20 cellular contexts compared by ENCODE assay signal in the genomic region with DNA sequence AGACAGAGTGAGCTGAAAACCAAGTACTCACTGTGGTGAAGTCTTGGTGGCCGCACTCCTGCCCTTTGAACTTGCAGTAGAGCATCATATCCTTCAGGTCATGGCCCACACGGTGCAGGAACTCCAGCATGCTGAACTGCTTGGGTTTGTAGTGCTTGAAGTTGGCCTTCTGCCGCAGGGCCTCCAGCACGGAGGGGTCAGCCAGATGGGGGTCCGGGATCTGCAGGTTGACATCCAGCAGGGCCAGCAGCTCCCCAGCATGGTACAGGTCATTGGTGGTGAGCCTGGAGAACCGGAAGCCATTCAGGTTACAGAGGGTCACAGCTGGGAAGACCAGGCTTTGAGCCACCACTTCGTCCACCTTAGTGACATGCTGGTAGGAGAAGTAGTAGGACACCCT.
A peak's percentile ranks its signal among the peaks of the same experiment; 100 is the strongest.
DNase-seq lines count a peak whose midpoint lies in the region; FAIRE-seq and TF ChIP-seq lines count a peak whose summit lies in the region.
"Had no signal": no experiment of that assay in that cellular context is flagged by ENCODE, and none has a peak within 500 bp of the region (broad histone marks: within the 10 kb centered on the region; RNA-seq: fewer than 3 reads in every experiment).

No MANE protein-coding gene starts in this region.

- DNase-seq in H9 (no peak), caudate nucleus (lab: John Stamatoyannopoulos, UW) (no peak), osteoblast (ENCODE audit: insufficient read length, low spot score, missing footprints) (peak; percentile 17), frontal cortex (ENCODE audit: low spot score in 2 of 2) (no peak), NCI-H446 (lab: John Stamatoyannopoulos, UW) (no peak)
- DNase-seq in NK-92 treated with Interleukin-12 subunit alpha and Interleukin-12 subunit beta, amount 100 ng/mL, for 24 hours (lab: John Stamatoyannopoulos, UW), result no peak
- no peak for DNase-seq in stimulated activated CD4-positive, alpha-beta T cell treated with anti-CD3 and anti-CD28 coated beads, Interleukin-12 subunit alpha, Interleukin-12 subunit beta, amount 100 ng/mL, for 4 hours
- DNase-seq: Caco-2; CD4-positive, alpha-beta T cell; GF-D8; IMR-90; NCI-H1417 treated with DMSO at 0.1 percent for 48 hours; NCI-H187 treated with DMSO at 0.1 percent for 48 hours; NCI-H524 treated with DMSO at 0.1 percent for 48 hours; PC-3; SIG-M5 had no signal

- no peak overlapping the region for H3K56ac ChIP-seq in H9 (ENCODE audit: insufficient read length, low read depth, low read length)

- H3K36me3 ChIP-seq in osteoblast (ENCODE audit: insufficient read depth, low read length), result no peaks in the 10 kb centered on the region

- FAIRE-seq in frontal cortex (lab: Jason Lieb, UNC), result no peak
- FAIRE-seq: GM12891, GM18507 had no signal

- H3T11ph ChIP-seq in H9 (ENCODE audit: low read length), result no peak overlapping the region

- H3K14ac ChIP-seq in H9 (ENCODE audit: insufficient read depth, low read length), result no peak overlapping the region; the same call in 1 of the 2 replicates

- no peak overlapping the region for H3K9ac ChIP-seq in H9 (ENCODE audit: extremely low read depth, insufficient read length, low read length)

- H3K27ac Mint-ChIP-seq in H9, result peak overlapping the region in 2 of 3 experiments; percentile 34 to 97; a peak in 4 of 7 replicates
- H3K27ac Mint-ChIP-seq: CD4-positive, alpha-beta T cell had no signal

- no peak overlapping the region for H3K4ac ChIP-seq in H9 (ENCODE audit: low read depth, low read length)

- H3K27me3 Mint-ChIP-seq in H9 (ENCODE audit: low read depth), result peaks cover 21% of the 10 kb centered on the region

- peaks cover 32% of the 10 kb centered on the region for H3K4me1 ChIP-seq in H9 (ENCODE audit: insufficient read depth, low read length)
- H3K4me1 ChIP-seq in osteoblast (ENCODE audit: insufficient read depth, low read length), result no peaks in the 10 kb centered on the region
- H3K4me1 ChIP-seq: Caco-2 had no signal

- no CpG with 5 or more reads among the region's 7 CpGs for WGBS in H9 (ENCODE audit: extremely low coverage, insufficient read length, low lambda C conversion rate)

- peaks cover 0 to 19% (median 15%) of the 10 kb centered on the region in 3 experiments; a peak in 4 of 7 replicates for H3K36me3 Mint-ChIP-seq in H9 (ENCODE audit: insufficient read depth in 1 of 3, low read depth in 3 of 3)

- peaks cover 70 to 75% of the 10 kb centered on the region in 2 experiments for H3K4me1 Mint-ChIP-seq in H9

- no peak overlapping the region for H2BK20ac ChIP-seq in H9 (ENCODE audit: low read depth, low read length, poor library complexity, severe bottlenecking)

- H3K9me3 ChIP-seq in H9 (ENCODE audit: control insufficient read depth, low read depth, low read length) (no peaks in the 10 kb centered on the region), iPS-18c (ENCODE audit: control insufficient read depth, insufficient read depth, low read length) (no peaks in the 10 kb centered on the region), osteoblast (ENCODE audit: low read depth, low read length) (no peaks in the 10 kb centered on the region)
- H3K9me3 ChIP-seq: Caco-2 had no signal

- no peak overlapping the region for H4K8ac ChIP-seq in H9 (replicated peaks; ENCODE audit: insufficient read length, low read depth, low read length)

- H3K9me3 Mint-ChIP-seq in H9, result peaks cover 3 to 5% of the 10 kb centered on the region in 2 experiments; a peak in 3 of 5 replicates

- H3K4me3 ChIP-seq in iPS-18c (ENCODE audit: insufficient read depth, low read depth, low read length) (0 out of 2 replicates have a peak overlapping the region, but pooled peaks have one; percentile 53), osteoblast (ENCODE audit: insufficient read depth, low read length) (no peak overlapping the region)

- no peak overlapping the region for H4K91ac ChIP-seq in H9 (ENCODE audit: insufficient read length, low read depth, low read length)

- H3K79me1 ChIP-seq in H9 (ENCODE audit: insufficient read depth, low read depth, low read length, poor library complexity, severe bottlenecking), result no peaks in the 10 kb centered on the region

- H3K18ac ChIP-seq in H9 (ENCODE audit: insufficient read length, low read depth, low read length), result no peak overlapping the region

- H2BK120ac ChIP-seq in H9 (ENCODE audit: low read depth, low read length, poor library complexity, severe bottlenecking), result no peak overlapping the region

- H2AFZ ChIP-seq in H9 (ENCODE audit: low read length) (no peak overlapping the region), osteoblast (ENCODE audit: low read length) (no peak overlapping the region)

- H3K79me2 ChIP-seq in H9 (ENCODE audit: insufficient read depth, low read length), result no peaks in the 10 kb centered on the region
- no peaks in the 10 kb centered on the region for H3K79me2 ChIP-seq in osteoblast (ENCODE audit: insufficient read depth, low read length)

- H2BK15ac ChIP-seq in H9 (ENCODE audit: low read depth, low read length), result no peak overlapping the region

- H3K27ac ChIP-seq in H9 (ENCODE audit: insufficient read length, low read depth, low read length), result no peak overlapping the region
- H3K27ac ChIP-seq in caudate nucleus (ENCODE audit: low read depth, low read length), result peak overlapping the region; percentile 75
- H3K27ac ChIP-seq in osteoblast (ENCODE audit: low read depth, low read length), result no peak overlapping the region
- H3K27ac ChIP-seq: RWPE1 had no signal

- no peaks in the 10 kb centered on the region; the same call in 1 of the 2 replicates for H3K27me3 ChIP-seq in H9 (ENCODE audit: insufficient read depth, low read length)
- H3K27me3 ChIP-seq in osteoblast (ENCODE audit: insufficient read depth, low read length), result peaks cover 7% of the 10 kb centered on the region

- H4K5ac ChIP-seq in H9 (ENCODE audit: insufficient read length, low read depth, low read length), result no peak overlapping the region

- H2BK5ac ChIP-seq in H9 (ENCODE audit: insufficient read length, low read length), result no peak overlapping the region

- H3K4me3 Mint-ChIP-seq in H9, result peak overlapping the region; percentile 71 to 82
- H3K4me3 Mint-ChIP-seq: CD4-positive, alpha-beta T cell had no signal

- no peaks in the 10 kb centered on the region for H4K20me1 ChIP-seq in H9 (ENCODE audit: control insufficient read depth, insufficient read depth, insufficient read length)
- no peaks in the 10 kb centered on the region for H4K20me1 ChIP-seq in osteoblast (ENCODE audit: insufficient read depth, low read length)

- H3K23ac ChIP-seq in H9 (ENCODE audit: insufficient read length, low read depth, low read length), result no peak overlapping the region

- no peak for TF ChIP-seq CTCF in H9 (conservative IDR thresholded peaks at IDR 0.05)
- no peak for TF ChIP-seq CTCF in osteoblast (IDR thresholded peaks at IDR 0.05; ENCODE audit: extremely low read depth, low read depth, low read length)

- H2BK12ac ChIP-seq in H9 (ENCODE audit: insufficient read length, low read depth, low read length), result no peak overlapping the region

- peaks cover 7% of the 10 kb centered on the region for H3K23me2 ChIP-seq in H9 (ENCODE audit: insufficient read length, low read depth, low read length, poor library complexity, severe bottlenecking)

- no peak overlapping the region for H2AK5ac ChIP-seq in H9 (ENCODE audit: insufficient read length, low read length)

- H3K4me2 ChIP-seq in H9 (ENCODE audit: insufficient read depth, insufficient read length, low read length) (peak overlapping the region; percentile 87), osteoblast (ENCODE audit: insufficient read depth, low read length) (no peak overlapping the region)
